In genomic region chr3:33041909-33042308, GRCh38 we compare ENCODE assay signal across 19 cellular contexts. TPM values are rescaled to one million over a fixed set of nuclear protein-coding genes. Genes with fewer than 3 reads are reported as not detected.
DNase-seq lines count a peak whose midpoint lies in the region; ATAC-seq and TF ChIP-seq lines count a peak whose summit lies in the region.
"Had no signal": no experiment of that assay in that cellular context is flagged by ENCODE, and none has a peak within 500 bp of the region (broad histone marks: within the 10 kb centered on the region; RNA-seq: fewer than 3 reads in every experiment).

No MANE protein-coding gene starts in this region.

- no peak overlapping the region for H3K4me3 Mint-ChIP-seq in activated T-cell treated with anti-CD3 and anti-CD28 coated beads, Interleukin-2, amount 50 U/mL, for 4 hours

- H3K4me1 Mint-ChIP-seq in activated T-cell treated with anti-CD3 and anti-CD28 coated beads, Interleukin-2, amount 50 U/mL, for 4 hours (ENCODE audit: low read depth): peaks cover 51% of the 10 kb centered on the region

- no peaks in the 10 kb centered on the region for H3K9me3 Mint-ChIP-seq in activated T-cell treated with anti-CD3 and anti-CD28 coated beads, Interleukin-2, amount 50 U/mL, for 4 hours

- peak; percentile 77 for ATAC-seq in GM19452 (IDR thresholded peaks at IDR 0.05; ENCODE audit: unreplicated experiment)
- peak; percentile 89 for ATAC-seq in HG02798 (IDR thresholded peaks at IDR 0.05; ENCODE audit: poor library complexity, unreplicated experiment)
- peak; percentile 95 for ATAC-seq in HG03521 (IDR thresholded peaks at IDR 0.05; ENCODE audit: unreplicated experiment)
- no peak for ATAC-seq in activated T-cell treated with anti-CD3 and anti-CD28 coated beads, Interleukin-2, amount 50 U/mL, for 4 hours
- ATAC-seq in HG03439 (IDR thresholded peaks at IDR 0.05; ENCODE audit: unreplicated experiment): no peak
- ATAC-seq: PC-3 had no signal

- no peaks in the 10 kb centered on the region for H3K27me3 Mint-ChIP-seq in activated T-cell treated with anti-CD3 and anti-CD28 coated beads, Interleukin-2, amount 50 U/mL, for 4 hours (ENCODE audit: low read depth)

- no peak overlapping the region for H3K4me3 ChIP-seq in GM12865 (ENCODE audit: low read depth, low read length)
- H3K4me3 ChIP-seq: hepatocyte, left ventricle myocardium inferior, skin epidermis, tibial artery had no signal

- peaks cover 28% of the 10 kb centered on the region for H3K36me3 Mint-ChIP-seq in activated T-cell treated with anti-CD3 and anti-CD28 coated beads, Interleukin-2, amount 50 U/mL, for 4 hours (ENCODE audit: insufficient read depth)

- DNase-seq in GM12865 (ENCODE audit: low read depth) (peak; percentile 57), NCI-H1694 (lab: John Stamatoyannopoulos, UW) (no peak)
- no peak for DNase-seq in activated T-cell treated with anti-CD3 and anti-CD28 coated beads, Interleukin-2, amount 50 U/mL, for 4 hours
- DNase-seq in activated CD8-positive, alpha-beta memory T cell treated with anti-CD3 and anti-CD28 coated beads, Interleukin-2, amount 50 U/mL, for 48 hours: no peak
- DNase-seq: ACHN; activated CD4-positive, alpha-beta T cell treated with anti-CD3 and anti-CD28 coated beads, Interleukin-2, amount 50 U/mL, for 1 hour; activated naive CD4-positive, alpha-beta T cell; DMS79 treated with DMSO at 0.1 percent for 48 hours; Karpas-422; left ventricle myocardium inferior; PC-3; T-helper 1 cell; tibial artery had no signal

- TF ChIP-seq CTCF in GM12865 (IDR thresholded peaks at IDR 0.05; ENCODE audit: insufficient read depth, low read depth, low read length, missing control alignments): no peak

RNA-seq across cellular contexts. Expression of gene GLB1, which starts 55.0 kb away (rescaled TPM):
- total RNA-seq in activated T-cell treated with anti-CD3 and anti-CD28 coated beads, Interleukin-2, amount 50 U/mL, for 4 hours: 10 to 100 TPM; 25.1 to 37.7 (median 34.2) TPM

RNA-seq across cellular contexts. Expression of gene TMPPE, which starts 55.0 kb away (rescaled TPM):
- 10 to 100 TPM; 11.5 to 14.5 (median 11.6) TPM for total RNA-seq in activated T-cell treated with anti-CD3 and anti-CD28 coated beads, Interleukin-2, amount 50 U/mL, for 4 hours

Comparison
In these comparisons a context has a peak if more than half of its experiments do, and no peak if none do; other contexts are left out.
1. ATAC-seq: peak in GM19452 (single experiment), HG02798 (single experiment) and HG03521 (single experiment); none in activated T-cell treated with anti-CD3 and anti-CD28 coated beads, Interleukin-2, amount 50 U/mL, for 4 hours (0 of 2) and HG03439 (single experiment).